ENCODE assay signal across 8 cellular contexts in the genomic region with DNA sequence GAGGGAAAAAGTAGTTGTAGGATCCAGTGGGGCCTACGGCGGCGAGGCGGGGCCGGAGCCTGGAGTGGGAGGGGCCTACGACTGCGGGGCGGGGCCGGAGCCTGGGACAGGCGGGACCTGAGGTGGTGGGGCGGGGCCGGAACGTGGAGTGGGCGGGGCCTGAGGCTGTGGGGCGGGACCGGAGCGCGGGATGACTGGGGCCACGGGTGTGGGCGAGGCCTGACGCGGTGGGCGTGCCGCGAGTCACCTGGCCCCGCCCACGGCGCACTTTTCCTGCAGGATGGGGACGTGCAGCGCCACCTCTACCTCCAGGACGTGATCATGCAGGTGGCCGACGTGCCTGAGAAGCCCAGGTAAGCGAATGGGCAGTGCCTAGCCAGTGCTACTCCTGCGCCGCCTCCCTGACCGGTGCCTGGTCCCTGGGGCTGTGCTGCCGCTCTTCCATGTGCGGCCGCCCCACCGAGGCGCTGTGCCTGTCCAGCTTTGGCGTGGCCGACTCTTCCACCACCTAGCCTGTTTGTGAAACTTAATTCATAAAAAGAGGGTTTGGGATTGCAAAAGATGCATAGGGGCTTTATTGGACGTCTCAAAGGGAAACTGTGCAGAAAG. TPM values are rescaled to one million over a fixed set of nuclear protein-coding genes. Genes with fewer than 3 reads are reported as not detected.
DNase-seq lines count a peak whose midpoint lies in the region; ATAC-seq and TF ChIP-seq lines count a peak whose summit lies in the region.

No MANE protein-coding gene starts in this region.

- H3F3A ChIP-seq in DOHH2 (ENCODE audit: control insufficient read depth, insufficient read depth): no peaks in the 10 kb centered on the region

- peaks cover 19% of the 10 kb centered on the region for H4K20me1 ChIP-seq in DOHH2 (ENCODE audit: control insufficient read depth, insufficient read depth, low read depth, low read length)

- H3K36me3 ChIP-seq in DOHH2 (ENCODE audit: control insufficient read depth, low read length): peaks cover 39% of the 10 kb centered on the region
- H3K36me3 ChIP-seq in SJSA1: peaks cover 45% of the 10 kb centered on the region
- peaks cover 0 to 41% of the 10 kb centered on the region in 2 donors for H3K36me3 ChIP-seq in gastroesophageal sphincter
- H3K36me3 ChIP-seq in suprapubic skin: peaks cover 37% of the 10 kb centered on the region

- peaks cover 18% of the 10 kb centered on the region for H3K4me1 ChIP-seq in DOHH2 (ENCODE audit: control insufficient read depth, low read length)
- H3K4me1 ChIP-seq in SJSA1 (replicated peaks): peaks cover 8% of the 10 kb centered on the region
- peaks cover 0 to 52% (median 27%) of the 10 kb centered on the region in 3 donors for H3K4me1 ChIP-seq in gastroesophageal sphincter
- H3K4me1 ChIP-seq in suprapubic skin: peaks cover 35% of the 10 kb centered on the region

- peak; percentile 94 for ATAC-seq in gastroesophageal sphincter

- H3K27me3 ChIP-seq in DOHH2 (ENCODE audit: control insufficient read depth, low read length) (no peaks in the 10 kb centered on the region), SJSA1 (replicated peaks) (no peaks in the 10 kb centered on the region), gastroesophageal sphincter (no peaks in the 10 kb centered on the region), suprapubic skin (no peaks in the 10 kb centered on the region)

- 33 to 70% methylated on average over 1 to 2 of the region's 45 CpGs for WGBS in gastroesophageal sphincter (ENCODE audit: low coverage in 1 of 2), 2 donors
- 33% methylated on average over 34 of the region's 45 CpGs for WGBS in suprapubic skin

- peak; percentile 19 for TF ChIP-seq CTCF in DOHH2 (IDR thresholded peaks at IDR 0.05; ENCODE audit: low read depth, low read length, poor library complexity, severe bottlenecking)
- no peak for TF ChIP-seq CTCF in gastroesophageal sphincter (IDR thresholded peaks at IDR 0.05)
- TF ChIP-seq CTCF in suprapubic skin (IDR thresholded peaks at IDR 0.05): no peak

- H3K9me3 ChIP-seq in DOHH2 (ENCODE audit: control insufficient read depth, insufficient read depth, low read length) (no peaks in the 10 kb centered on the region), SJSA1 (replicated peaks) (no peaks in the 10 kb centered on the region), gastroesophageal sphincter (no peaks in the 10 kb centered on the region), suprapubic skin (no peaks in the 10 kb centered on the region)

- DNase-seq in GOT3 (lab: John Stamatoyannopoulos, UW) (peak; percentile 87), LHCN-M2 (ENCODE audit: low read depth) (peak; percentile 82), SJSA1 (ENCODE audit: low read depth in 1 of 2, low spot score in 2 of 2) (peak in 1 of 2 experiments; percentile 92), nucleus accumbens (lab: John Stamatoyannopoulos, UW) (peak in 55 of 56 donors; percentile 62 to 96 (median 90)), suprapubic skin (ENCODE audit: low spot score in 2 of 2) (peak; percentile 96 to 97)
- DNase-seq in activated naive CD4-positive, alpha-beta T cell treated with anti-CD3 and anti-CD28 coated beads, Interleukin-2, amount 50 U/mL, for 16 hours: peak; percentile 88

- H3K4me3 ChIP-seq in DOHH2 (ENCODE audit: low read length) (peak overlapping the region; percentile 79), SJSA1 (peak overlapping the region; percentile 98), gastroesophageal sphincter (peak overlapping the region; percentile 96 to 100), suprapubic skin (peak overlapping the region; percentile 100)

- no peak for TF ChIP-seq EP300 in gastroesophageal sphincter (IDR thresholded peaks at IDR 0.05)
- no peak for TF ChIP-seq EP300 in suprapubic skin (IDR thresholded peaks at IDR 0.05)

- H3K79me2 ChIP-seq in DOHH2 (ENCODE audit: control insufficient read depth, low read length): peaks cover 48% of the 10 kb centered on the region

- peak overlapping the region; percentile 73 for H3K27ac ChIP-seq in DOHH2 (ENCODE audit: low read depth, low read length)
- peak overlapping the region; percentile 92 for H3K27ac ChIP-seq in SJSA1
- peak overlapping the region; percentile 75 to 99 (median 95) for H3K27ac ChIP-seq in gastroesophageal sphincter
- peak overlapping the region; percentile 100 for H3K27ac ChIP-seq in suprapubic skin

- TF ChIP-seq POLR2A in gastroesophageal sphincter (IDR thresholded peaks at IDR 0.05) (no peak), suprapubic skin (IDR thresholded peaks at IDR 0.05) (no peak)

- H3K9me2 ChIP-seq in DOHH2 (replicated peaks; ENCODE audit: control insufficient read depth, low read length): no peaks in the 10 kb centered on the region

- peak overlapping the region; percentile 83 for H3K4me2 ChIP-seq in DOHH2 (ENCODE audit: low read length)

RNA-seq across cellular contexts. Expression of a gene that starts 0.5 kb away (rescaled TPM):
- 26.9 and 33.8 TPM in 2 replicates for total RNA-seq in LHCN-M2 (2014; rRNA removed)
- polyA plus RNA-seq in LHCN-M2 (2012): 38.2 TPM
- 22.7 and 37.9 TPM in 2 replicates for total RNA-seq in SJSA1 (2014; rRNA removed; shearing (Covaris generic))
- 10 to 100 TPM; 15.1 to 42.2 (median 25.4) TPM for total RNA-seq in gastroesophageal sphincter
- total RNA-seq in suprapubic skin: 10 to 100 TPM; 15.5 to 24.4 (median 17.3) TPM

RNA-seq across cellular contexts. Expression of a gene that starts 0.5 kb away (rescaled TPM):
- total RNA-seq in LHCN-M2 (2014; rRNA removed) (73.9 and 74.8 TPM in 2 replicates), gastroesophageal sphincter (10 to 100 TPM; 35.8 to 47.3 (median 38.8) TPM), suprapubic skin (100 to 1,000 TPM in 1 of 4 donors, 10 to 100 TPM in 3; 44.5 to 107 (median 57.1) TPM)
- 59.1 TPM for polyA plus RNA-seq in LHCN-M2 (2012)
- 49.7 and 74.3 TPM in 2 replicates for total RNA-seq in SJSA1 (2014; rRNA removed; shearing (Covaris generic))

RNA-seq across cellular contexts. Expression of a gene that starts 27.5 kb away (rescaled TPM):
- total RNA-seq in LHCN-M2 (2014; rRNA removed): not detected in 2 replicates
- 0.10 TPM for polyA plus RNA-seq in LHCN-M2 (2012)
- total RNA-seq in SJSA1 (2014; rRNA removed; shearing (Covaris generic)): not detected in 2 replicates
- total RNA-seq in gastroesophageal sphincter: 1 to 10 TPM in 2 of 4 donors, under 1 TPM in 1, not detected in 1; 0.47 to 1.5 (median 1.5) TPM
- total RNA-seq in suprapubic skin: under 1 TPM in 1 of 4 donors, not detected in 3; 0.30 TPM

RNA-seq across cellular contexts. Expression of a gene that starts 32.5 kb away (rescaled TPM):
- total RNA-seq in LHCN-M2 (2014; rRNA removed) (0.57 and 0.77 TPM in 2 replicates), gastroesophageal sphincter (1 to 10 TPM; 2.0 to 6.6 (median 3.3) TPM), suprapubic skin (10 to 100 TPM in 1 of 4 donors, 1 to 10 TPM in 3; 3.0 to 18.4 (median 4.1) TPM)
- polyA plus RNA-seq in LHCN-M2 (2012): 0.05 TPM
- 0.03 TPM in 1 of 2 replicates, not detected in the other for total RNA-seq in SJSA1 (2014; rRNA removed; shearing (Covaris generic))

RNA-seq across cellular contexts. Expression of a gene that starts 38.0 kb away (rescaled TPM):
- not detected in 2 replicates for total RNA-seq in LHCN-M2 (2014; rRNA removed)
- polyA plus RNA-seq in LHCN-M2 (2012): not detected
- not detected in 2 replicates for total RNA-seq in SJSA1 (2014; rRNA removed; shearing (Covaris generic))
- not detected for total RNA-seq in gastroesophageal sphincter
- total RNA-seq in suprapubic skin: 1 to 10 TPM in 1 of 4 donors, not detected in 3; 2.2 TPM
